Comparison of ENCODE assay signal across 17 cellular contexts in genomic region chr7:124697746-124698145, GRCh38.
"Had no signal": no experiment of that assay in that cellular context is flagged by ENCODE, and none has a peak within 500 bp of the region (broad histone marks: within the 10 kb centered on the region; RNA-seq: fewer than 3 reads in every experiment).

No MANE protein-coding gene starts in this region.

- ATAC-seq: Panc1, PC-3, T-cell had no signal

- DNase-seq: Kasumi-1; MM.1S; NCI-H1092 treated with DMSO at 0.1 percent for 48 hours; NCI-H1436 treated with DMSO at 0.1 percent for 48 hours; NCI-H1694; NCI-H187 treated with DMSO at 0.1 percent for 48 hours; NCI-H2081 treated with DMSO at 0.1 percent for 48 hours; NCI-H2227 treated with DMSO at 0.1 percent for 48 hours; NCI-H524; NCI-H526 treated with DMSO at 0.1 percent for 48 hours; NK-92 treated with Interleukin-12 subunit alpha and Interleukin-12 subunit beta, amount 100 ng/mL, for 24 hours; PC-3; SHP77; SK-N-SH; SW 1271; T-cell had no signal
